ENCODE assay signal across 13 cellular contexts in the genomic region with DNA sequence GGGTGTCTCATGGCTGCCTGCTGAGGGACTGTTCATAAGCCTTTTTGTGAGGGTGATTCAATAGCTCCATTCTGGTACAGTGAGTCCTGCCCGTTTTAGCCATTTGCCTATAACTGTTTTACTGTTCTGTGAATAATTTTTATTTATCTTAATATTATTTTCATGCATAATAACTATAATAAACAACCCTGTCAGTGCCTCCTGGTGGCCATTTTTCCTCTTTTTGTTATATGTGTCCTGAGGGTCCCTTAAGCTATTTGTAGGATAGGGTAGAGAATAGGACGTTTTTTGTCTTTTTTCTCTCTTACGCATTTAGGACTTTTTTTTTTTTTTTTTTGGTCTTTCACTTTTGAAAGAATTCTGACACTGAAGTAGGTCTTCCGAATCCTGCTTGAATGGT. TPM values are rescaled to one million over a fixed set of nuclear protein-coding genes. Genes with fewer than 3 reads are reported as not detected.
DNase-seq lines count a peak whose midpoint lies in the region; ATAC-seq, FAIRE-seq and TF ChIP-seq lines count a peak whose summit lies in the region.
"Had no signal": no experiment of that assay in that cellular context is flagged by ENCODE, and none has a peak within 500 bp of the region (broad histone marks: within the 10 kb centered on the region; RNA-seq: fewer than 3 reads in every experiment).

No MANE protein-coding gene starts in this region.

- H3K4me3 Mint-ChIP-seq in CD4-positive, CD25-positive, alpha-beta regulatory T cell: peak overlapping the region in 3 of 4 donors; percentile 84 to 90 (median 88)

- H3K36me3 Mint-ChIP-seq in CD4-positive, CD25-positive, alpha-beta regulatory T cell: peaks cover 11% of the 10 kb centered on the region

- no peaks in the 10 kb centered on the region for H4K20me1 ChIP-seq in keratinocyte (ENCODE audit: control insufficient read depth, extremely low read depth, insufficient read depth, low read length)

- no peaks in the 10 kb centered on the region for H3K9me3 ChIP-seq in CD4-positive, CD25-positive, alpha-beta regulatory T cell (ENCODE audit: control insufficient read depth in 2 of 2, low read length in 2 of 2)
- H3K9me3 ChIP-seq in keratinocyte (ENCODE audit: control insufficient read depth, low read depth, low read length): no peaks in the 10 kb centered on the region

- H3K36me3 ChIP-seq in CD4-positive, CD25-positive, alpha-beta regulatory T cell (ENCODE audit: control insufficient read depth, insufficient read depth, low read length): peaks cover 5% of the 10 kb centered on the region
- H3K36me3 ChIP-seq in H7 (replicated peaks; ENCODE audit: control insufficient read depth, insufficient read depth, low read length) (no peaks in the 10 kb centered on the region), keratinocyte (ENCODE audit: control insufficient read depth in 2 of 2, extremely low read depth in 1 of 2, insufficient read depth in 2 of 2, low read length in 2 of 2) (no peaks in the 10 kb centered on the region)

- no peak overlapping the region for H3K27ac Mint-ChIP-seq in CD4-positive, CD25-positive, alpha-beta regulatory T cell

- peak in 1 of 3 donors; percentile 10 for DNase-seq in CD4-positive, CD25-positive, alpha-beta regulatory T cell
- DNase-seq in H7: peak; percentile 23
- DNase-seq in keratinocyte (ENCODE audit: low read depth, low spot score): no peak
- DNase-seq in DMS153 (lab: John Stamatoyannopoulos, UW): no peak
- DNase-seq: activated gamma-delta T cell, left colon, right cardiac atrium had no signal

- H3K27me3 Mint-ChIP-seq in CD4-positive, CD25-positive, alpha-beta regulatory T cell: peaks cover 34% of the 10 kb centered on the region

- ATAC-seq in CD4-positive, CD25-positive, alpha-beta regulatory T cell (ENCODE audit: low read depth in 2 of 2): no peak
- no peak for ATAC-seq in HG02588 (IDR thresholded peaks at IDR 0.05; ENCODE audit: unreplicated experiment)
- ATAC-seq in GM18520 (IDR thresholded peaks at IDR 0.05; ENCODE audit: unreplicated experiment): no peak
- no peak for ATAC-seq in HG03521 (IDR thresholded peaks at IDR 0.05; ENCODE audit: unreplicated experiment)
- ATAC-seq: K562, left colon, right cardiac atrium had no signal

- H3K79me2 ChIP-seq in keratinocyte (ENCODE audit: control insufficient read depth, insufficient read depth, low read length): no peaks in the 10 kb centered on the region

- H3K4me2 ChIP-seq in keratinocyte (ENCODE audit: control insufficient read depth, extremely low read depth, insufficient read depth, low read depth, low read length): no peak overlapping the region

- TF ChIP-seq CTCF in keratinocyte (optimal IDR thresholded peaks at IDR 0.05 in 1 of 3, IDR thresholded peaks at IDR 0.05 in 1 of 3, conservative IDR thresholded peaks at IDR 0.05 in 1 of 3; ENCODE audit: extremely low read depth in 1 of 3, insufficient read depth in 2 of 3, low read length in 3 of 3): peak in 2 of 3 experiments; percentile 11

- dilution Hi-C loops in keratinocyte (cut with MboI; ENCODE audit: extremely low pct_ligation_motif_present, low sequenced_read_pairs): no loop called here

- H3K9me3 Mint-ChIP-seq in CD4-positive, CD25-positive, alpha-beta regulatory T cell: no peaks in the 10 kb centered on the region

- no peak for FAIRE-seq in keratinocyte (lab: Jason Lieb, UNC)
- FAIRE-seq: K562 had no signal

- no peak overlapping the region for H3K27ac ChIP-seq in CD4-positive, CD25-positive, alpha-beta regulatory T cell (ENCODE audit: insufficient read depth, low read length, poor library complexity, severe bottlenecking)
- H3K27ac ChIP-seq in angular gyrus (ENCODE audit: low read depth, low read length): peak overlapping the region; percentile 66
- no peak overlapping the region for H3K27ac ChIP-seq in keratinocyte (ENCODE audit: control insufficient read depth, insufficient read depth, low read length)
- H3K27ac ChIP-seq: epithelial cell of prostate had no signal

- peaks cover 19% of the 10 kb centered on the region for H3K4me1 ChIP-seq in CD4-positive, CD25-positive, alpha-beta regulatory T cell (ENCODE audit: control insufficient read depth, insufficient read depth, low read length, poor library complexity, severe bottlenecking)
- no peaks in the 10 kb centered on the region for H3K4me1 ChIP-seq in keratinocyte (ENCODE audit: control insufficient read depth, extremely low read depth, insufficient read depth, low read length)

- H3K4me1 Mint-ChIP-seq in CD4-positive, CD25-positive, alpha-beta regulatory T cell: peaks cover 0 to 16% (median 8%) of the 10 kb centered on the region in 4 donors

- H3K9ac ChIP-seq in keratinocyte (ENCODE audit: control insufficient read depth, extremely low read depth, insufficient read depth, low read length): no peak overlapping the region

- H3K27me3 ChIP-seq in CD4-positive, CD25-positive, alpha-beta regulatory T cell (ENCODE audit: control insufficient read depth, insufficient read depth, low read length): peaks cover 12% of the 10 kb centered on the region
- H3K27me3 ChIP-seq in H7 (ENCODE audit: control insufficient read depth, insufficient read depth, low read length): peaks cover 45% of the 10 kb centered on the region
- peaks cover 36% of the 10 kb centered on the region for H3K27me3 ChIP-seq in keratinocyte (ENCODE audit: control insufficient read depth, extremely low read depth, insufficient read depth, low read length)

- no peak overlapping the region for H2AFZ ChIP-seq in keratinocyte (ENCODE audit: control insufficient read depth, low read length)

- no peaks in the 10 kb centered on the region for H3K9me1 ChIP-seq in keratinocyte (ENCODE audit: control insufficient read depth, extremely low read depth, insufficient read depth, low read length)

- no peak overlapping the region for H3K4me3 ChIP-seq in CD4-positive, CD25-positive, alpha-beta regulatory T cell (ENCODE audit: low read depth, low read length)
- H3K4me3 ChIP-seq in H7 (ENCODE audit: insufficient read depth, low read depth, low read length): no peak overlapping the region
- no peak overlapping the region for H3K4me3 ChIP-seq in keratinocyte (ENCODE audit: control insufficient read depth in 2 of 3, extremely low read depth in 1 of 3, insufficient read depth in 2 of 3, low read depth in 1 of 3, low read length in 3 of 3)
- H3K4me3 ChIP-seq: K562 had no signal

RNA-seq across cellular contexts. Expression of gene C1QL3, which starts 2.9 kb away (rescaled TPM):
- not detected for total RNA-seq in CD4-positive, CD25-positive, alpha-beta regulatory T cell
- under 1 TPM; 0.23 to 0.92 (median 0.31) TPM for polyA plus RNA-seq in CD4-positive, CD25-positive, alpha-beta regulatory T cell
- total RNA-seq in H7 (2014; rRNA removed; shearing (Covaris generic)): 0.17 and 0.92 TPM in 2 replicates
- polyA plus RNA-seq in keratinocyte: 0.03 TPM in 1 of 3 replicates, not detected in the others
- not detected for polyA plus RNA-seq in keratinocyte (2011; ENCODE audit: low read depth)
- not detected in 2 replicates for polyA plus RNA-seq in keratinocyte (2011; cell fraction: cytosol; rRNA removed)
- not detected in 2 replicates for polyA plus RNA-seq in keratinocyte (2011; cell fraction: nucleus; rRNA removed)
- 0.20 and 0.54 TPM in 2 replicates for polyA plus RNA-seq in keratinocyte (2012; ENCODE audit: low replicate concordance)
- not detected in 3 replicates for polyA minus RNA-seq in keratinocyte
- not detected for polyA minus RNA-seq in keratinocyte (2011; cell fraction: cytosol; rRNA and poly(A)+ RNA removed)
- polyA minus RNA-seq in keratinocyte (2011; cell fraction: nucleus; rRNA and poly(A)+ RNA removed): not detected in 2 replicates
- total RNA-seq: K562 had no signal
